Comparison of ENCODE assay signal across 14 cellular contexts in genomic region chr6:9405369-9405768, GRCh38.
DNase-seq lines count a peak whose midpoint lies in the region; ATAC-seq, FAIRE-seq and TF ChIP-seq lines count a peak whose summit lies in the region.
"Had no signal": no experiment of that assay in that cellular context is flagged by ENCODE, and none has a peak within 500 bp of the region (broad histone marks: within the 10 kb centered on the region; RNA-seq: fewer than 3 reads in every experiment).

No MANE protein-coding gene starts in this region.

- no peaks in the 10 kb centered on the region for H3K9me3 ChIP-seq in right cardiac atrium (ENCODE audit: control insufficient read depth, low read length)
- H3K9me3 ChIP-seq: esophagus squamous epithelium, pancreas had no signal

- DNase-seq in NCI-H82 (lab: John Stamatoyannopoulos, UW) (peak; percentile 36), NCI-H82 treated with DMSO at 0.1 percent for 48 hours (lab: John Stamatoyannopoulos, UW; ENCODE audit: unreplicated experiment) (no peak), RWPE1 (ENCODE audit: low spot score) (peak; percentile 76), fibroblast of gingiva (ENCODE audit: low read depth) (peak; percentile 5), urothelium cell line (ENCODE audit: low spot score) (peak; percentile 56), mesothelial cell of epicardium (ENCODE audit: low spot score in 2 of 2, unreplicated experiment in 2 of 2) (no peak), CD1c-positive myeloid dendritic cell (ENCODE audit: extremely low spot score) (no peak), right cardiac atrium (no peak)
- DNase-seq: activated B cell treated with CpG ODN at 0.5 μM for 24 hours; activated T-cell treated with anti-CD3 and anti-CD28 coated beads, Interleukin-2, amount 50 U/mL, for 48 hours; esophagus squamous epithelium; pancreas; SHP77; stimulated activated CD4-positive, alpha-beta T cell treated with anti-CD3 and anti-CD28 coated beads, Interleukin-2, amount 100 ng/mL, for 48 hours had no signal

- ATAC-seq in right cardiac atrium, result no peak

- WGBS in right cardiac atrium, result 87% methylated on average over 6 of the region's 6 CpGs

- no peaks in the 10 kb centered on the region for H3K9me3 Mint-ChIP-seq in mesothelial cell of epicardium
- H3K9me3 Mint-ChIP-seq: activated B cell treated with CpG ODN at 0.5 μM for 24 hours had no signal

- no peak overlapping the region for H3K27ac ChIP-seq in RWPE1
- no peak overlapping the region for H3K27ac ChIP-seq in right cardiac atrium (ENCODE audit: low read length)
- H3K27ac ChIP-seq: esophagus squamous epithelium, pancreas had no signal

- H3K36me3 Mint-ChIP-seq in mesothelial cell of epicardium, result no peaks in the 10 kb centered on the region

- no peaks in the 10 kb centered on the region for H3K4me1 ChIP-seq in right cardiac atrium (ENCODE audit: control insufficient read depth, insufficient read depth, low read length)

- H3K4me3 ChIP-seq in right cardiac atrium (ENCODE audit: low read length), result no peak overlapping the region
- H3K4me3 ChIP-seq: esophagus squamous epithelium, pancreas had no signal

- intact Hi-C loops in right cardiac atrium (cut with DNase I), result no loop called here

- FAIRE-seq in urothelium cell line (lab: Jason Lieb, UNC), result no peak
- FAIRE-seq: pancreas had no signal

- CTCF ChIA-PET in RWPE1 (lab: Yijun Ruan, JAX), result no interaction called here

- no peak overlapping the region for H3K27ac Mint-ChIP-seq in mesothelial cell of epicardium
- H3K27ac Mint-ChIP-seq: activated B cell treated with CpG ODN at 0.5 μM for 24 hours had no signal

- H3K4me3 Mint-ChIP-seq in mesothelial cell of epicardium, result no peak overlapping the region
- H3K4me3 Mint-ChIP-seq: activated B cell treated with CpG ODN at 0.5 μM for 24 hours had no signal

- POLR2A ChIA-PET in RWPE1 (lab: Yijun Ruan, JAX; ENCODE audit: low non-redundant PET), result no interaction called here

- H3K27me3 Mint-ChIP-seq in mesothelial cell of epicardium (ENCODE audit: low read depth), result no peaks in the 10 kb centered on the region
- H3K27me3 Mint-ChIP-seq: activated B cell treated with CpG ODN at 0.5 μM for 24 hours had no signal

- H3K4me1 Mint-ChIP-seq in mesothelial cell of epicardium, result peaks cover 35% of the 10 kb centered on the region
- H3K4me1 Mint-ChIP-seq: activated B cell treated with CpG ODN at 0.5 μM for 24 hours had no signal

- H3K27me3 ChIP-seq in right cardiac atrium (ENCODE audit: control insufficient read depth, insufficient read depth), result no peaks in the 10 kb centered on the region
- H3K27me3 ChIP-seq: esophagus squamous epithelium, pancreas had no signal

- TF ChIP-seq CTCF in RWPE1 (conservative IDR thresholded peaks at IDR 0.05; ENCODE audit: low read depth) (no peak), mesothelial cell of epicardium (IDR thresholded peaks at IDR 0.05; ENCODE audit: unreplicated experiment) (no peak)

Comparison
In these comparisons a context has a peak if more than half of its experiments do, and no peak if none do; other contexts are left out.
1. DNase-seq: peak in NCI-H82 (single experiment), RWPE1 (single experiment), fibroblast of gingiva (single experiment) and urothelium cell line (single experiment); none in NCI-H82 treated with DMSO at 0.1 percent for 48 hours (single experiment), mesothelial cell of epicardium (0 of 2), CD1c-positive myeloid dendritic cell (single experiment) and right cardiac atrium (0 of 3).